Comparison of ENCODE assay signal across 8 cellular contexts in genomic region chrX:49172280-49172780, GRCh38. TPM values are rescaled to one million over a fixed set of nuclear protein-coding genes. Genes with fewer than 3 reads are reported as not detected.
DNase-seq lines count a peak whose midpoint lies in the region; ATAC-seq lines count a peak whose summit lies in the region.

No MANE protein-coding gene starts in this region.

- H3K9me3 ChIP-seq in HUES6 (ENCODE audit: control insufficient read depth, insufficient read depth, low read depth, low read length) (peaks cover 23% of the 10 kb centered on the region; the same call in 1 of the 2 replicates), skeletal muscle tissue (ENCODE audit: control insufficient read depth in 3 of 3, low read length in 3 of 3) (no peaks in the 10 kb centered on the region)

- H3K4me1 ChIP-seq in HUES6 (ENCODE audit: control insufficient read depth, insufficient read depth, low read length) (peaks cover 10% of the 10 kb centered on the region; the same call in 1 of the 2 replicates), skeletal muscle tissue (ENCODE audit: control insufficient read depth in 3 of 3, insufficient read depth in 3 of 3, low read length in 3 of 3) (peaks cover 5 to 21% (median 16%) of the 10 kb centered on the region in 3 donors)

- H3K9ac ChIP-seq in HUES6 (ENCODE audit: low read length), result no peak overlapping the region
- H3K9ac ChIP-seq in skeletal muscle tissue (ENCODE audit: low read depth in 1 of 3, low read length in 3 of 3), result peak overlapping the region; percentile 82 to 87 (median 83)

- peak overlapping the region; percentile 60 for H3K4me3 ChIP-seq in HUES6 (ENCODE audit: low read depth, low read length)
- H3K4me3 ChIP-seq in skeletal muscle tissue (ENCODE audit: low read length in 3 of 3), result peak overlapping the region; percentile 69 to 83 (median 80)

- no peaks in the 10 kb centered on the region for H3K9me3 Mint-ChIP-seq in activated naive CD4-positive, alpha-beta T cell treated with anti-CD3 and anti-CD28 coated beads, Interleukin-2, amount 50 U/mL, for 72 hours

- H3K27me3 ChIP-seq in HUES6 (ENCODE audit: control insufficient read depth, insufficient read depth, low read length) (peaks cover 26% of the 10 kb centered on the region), skeletal muscle tissue (ENCODE audit: control insufficient read depth in 3 of 3, insufficient read depth in 3 of 3, low read length in 3 of 3) (peaks cover 0 to 5% (median 0%) of the 10 kb centered on the region in 3 donors)

- peak overlapping the region; percentile 86 to 93 for H3K27ac Mint-ChIP-seq in activated naive CD4-positive, alpha-beta T cell treated with anti-CD3 and anti-CD28 coated beads, Interleukin-2, amount 50 U/mL, for 72 hours

- no peak overlapping the region for H3K27ac ChIP-seq in HUES6 (ENCODE audit: low read depth, low read length)
- peak overlapping the region; percentile 93 for H3K27ac ChIP-seq in skeletal muscle tissue (ENCODE audit: low read depth, low read length)

- H3K36me3 ChIP-seq in HUES6 (ENCODE audit: control insufficient read depth, insufficient read depth, low read length) (peaks cover 8% of the 10 kb centered on the region), skeletal muscle tissue (ENCODE audit: control insufficient read depth in 3 of 3, insufficient read depth in 3 of 3, low read length in 3 of 3) (peaks cover 1 to 18% (median 3%) of the 10 kb centered on the region in 3 donors)

- peak; percentile 79 for ATAC-seq in GM21381 (IDR thresholded peaks at IDR 0.05; ENCODE audit: unreplicated experiment)
- peak; percentile 82 to 83 for ATAC-seq in activated naive CD4-positive, alpha-beta T cell treated with anti-CD3 and anti-CD28 coated beads, Interleukin-2, amount 50 U/mL, for 72 hours
- ATAC-seq in left ventricle myocardium superior, result peak; percentile 79

- peak; percentile 73 for DNase-seq in CMK (ENCODE audit: low read depth)
- DNase-seq in SIG-M5 treated with dmso at 0.1 percent for 504 hours (lab: John Stamatoyannopoulos, UW; ENCODE audit: unreplicated experiment), result peak; percentile 66
- DNase-seq in activated naive CD4-positive, alpha-beta T cell treated with anti-CD3 and anti-CD28 coated beads, Interleukin-2, amount 50 U/mL, for 72 hours (ENCODE audit: low spot score in 2 of 2), result peak; percentile 62 to 84
- DNase-seq in left ventricle myocardium superior, result peak; percentile 84
- DNase-seq in COLO829 (ENCODE audit: low spot score), result no peak

- intact Hi-C loops in left ventricle myocardium superior (cut with micrococcal nuclease), result no loop called here

- H3K36me3 Mint-ChIP-seq in activated naive CD4-positive, alpha-beta T cell treated with anti-CD3 and anti-CD28 coated beads, Interleukin-2, amount 50 U/mL, for 72 hours, result peaks cover 16 to 20% of the 10 kb centered on the region in 2 donors

RNA-seq across cellular contexts. Expression of gene PLP2, which starts 0.6 kb away (rescaled TPM):
- total RNA-seq in activated naive CD4-positive, alpha-beta T cell treated with anti-CD3 and anti-CD28 coated beads, Interleukin-2, amount 50 U/mL, for 72 hours, result 100 to 1,000 TPM; 142 to 169 TPM
- total RNA-seq in left ventricle myocardium superior (62.3 TPM), skeletal muscle tissue (19.3 TPM)

RNA-seq across cellular contexts. Expression of gene MAGIX, which starts 9.8 kb away (rescaled TPM):
- total RNA-seq in activated naive CD4-positive, alpha-beta T cell treated with anti-CD3 and anti-CD28 coated beads, Interleukin-2, amount 50 U/mL, for 72 hours, result 1 to 10 TPM; 1.2 to 3.6 TPM
- total RNA-seq in left ventricle myocardium superior, result 3.8 TPM
- 2.1 TPM for total RNA-seq in skeletal muscle tissue

RNA-seq across cellular contexts. Expression of gene PRICKLE3, which starts 13.8 kb away (rescaled TPM):
- 10 to 100 TPM; 22.8 to 27.3 TPM for total RNA-seq in activated naive CD4-positive, alpha-beta T cell treated with anti-CD3 and anti-CD28 coated beads, Interleukin-2, amount 50 U/mL, for 72 hours
- total RNA-seq in left ventricle myocardium superior (12.7 TPM), skeletal muscle tissue (2.6 TPM)

RNA-seq across cellular contexts. Expression of gene SYP, which starts 27.7 kb away (rescaled TPM):
- 10 to 100 TPM; 11.2 to 69.3 TPM for total RNA-seq in activated naive CD4-positive, alpha-beta T cell treated with anti-CD3 and anti-CD28 coated beads, Interleukin-2, amount 50 U/mL, for 72 hours
- 1.5 TPM for total RNA-seq in left ventricle myocardium superior
- 1.0 TPM for total RNA-seq in skeletal muscle tissue

RNA-seq across cellular contexts. Expression of gene GPKOW, which starts 48.8 kb away (rescaled TPM):
- 10 to 100 TPM; 15.6 to 24.5 TPM for total RNA-seq in activated naive CD4-positive, alpha-beta T cell treated with anti-CD3 and anti-CD28 coated beads, Interleukin-2, amount 50 U/mL, for 72 hours
- 18.9 TPM for total RNA-seq in left ventricle myocardium superior
- 20.4 TPM for total RNA-seq in skeletal muscle tissue
